Comparison of ENCODE assay signal across 8 cellular contexts in the genomic region with DNA sequence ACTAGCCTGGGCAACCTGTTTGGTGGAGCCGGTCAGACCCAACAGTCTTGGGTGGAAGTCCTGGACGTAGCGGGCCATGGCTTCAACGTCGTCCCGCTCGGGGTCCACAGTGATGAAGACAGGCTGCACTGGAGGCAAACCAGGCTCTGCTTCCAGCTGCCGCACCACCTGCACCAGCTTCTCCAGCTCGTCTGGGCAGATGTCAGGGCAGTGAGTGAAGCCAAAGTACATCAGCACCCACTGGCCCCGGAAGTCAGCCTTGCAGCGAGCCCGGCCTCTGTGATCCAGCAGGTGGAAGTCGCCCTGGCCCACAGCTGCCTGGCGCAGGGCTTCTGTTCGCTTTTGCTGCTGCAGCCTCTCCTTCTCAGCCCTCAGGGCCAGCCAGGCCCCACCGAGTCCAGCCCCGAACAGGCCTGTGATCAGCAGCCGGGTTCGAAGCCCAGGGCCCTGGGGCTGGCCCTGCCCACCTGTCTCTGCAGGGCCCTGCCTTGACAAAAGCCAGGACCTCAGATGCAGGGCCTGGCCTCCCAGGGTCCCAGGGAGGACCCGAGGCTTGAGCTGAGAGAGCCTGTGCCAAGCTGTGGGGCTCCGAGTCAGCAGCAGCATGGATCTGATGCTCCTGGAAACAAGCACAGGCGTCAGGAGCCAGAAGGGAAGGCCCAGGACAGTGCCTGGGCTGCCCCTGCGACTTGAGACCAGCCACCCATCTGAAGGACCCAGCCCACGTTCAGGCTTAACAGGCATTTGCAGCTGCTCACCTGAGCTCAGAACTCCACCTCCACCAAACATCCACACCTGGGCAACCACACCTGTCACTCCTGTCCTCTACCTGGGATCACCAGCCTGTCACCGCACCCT. TPM values are rescaled to one million over a fixed set of nuclear protein-coding genes. Genes with fewer than 3 reads are reported as not detected.
A peak's percentile ranks its signal among the peaks of the same experiment; 100 is the strongest.
DNase-seq lines count a peak whose midpoint lies in the region; ATAC-seq and TF ChIP-seq lines count a peak whose summit lies in the region.

No MANE protein-coding gene starts in this region.

- H3K27ac ChIP-seq in right atrium auricular region: no peak overlapping the region

- H3K36me3 ChIP-seq in right atrium auricular region: peaks cover 46% of the 10 kb centered on the region

- peak overlapping the region; percentile 93 for H3K27ac Mint-ChIP-seq in T-helper 17 cell
- H3K27ac Mint-ChIP-seq in stimulated activated memory B cell treated with anti-CD40 and anti-IgM and Interleukin-4, amounts not matched to agents 10 μg/mL and 1 μg/mL and 100 μg/mL, for 72 hours: peak overlapping the region; percentile 100

- H3K9me3 ChIP-seq in T-helper 17 cell (ENCODE audit: control insufficient read depth, low read length, poor library complexity, severe bottlenecking) (no peaks in the 10 kb centered on the region), right atrium auricular region (no peaks in the 10 kb centered on the region)

- ATAC-seq in T-helper 17 cell: no peak
- no peak for ATAC-seq in stimulated activated memory B cell treated with anti-CD40 and anti-IgM and Interleukin-4, amounts not matched to agents 10 μg/mL and 1 μg/mL and 100 μg/mL, for 72 hours

- H3K9me3 Mint-ChIP-seq in stimulated activated memory B cell treated with anti-CD40 and anti-IgM and Interleukin-4, amounts not matched to agents 10 μg/mL and 1 μg/mL and 100 μg/mL, for 72 hours: no peaks in the 10 kb centered on the region

- peak overlapping the region; percentile 64 to 85 for H3K4me3 ChIP-seq in right atrium auricular region

- peaks cover 0 to 31% of the 10 kb centered on the region in 2 donors for H3K4me1 ChIP-seq in right atrium auricular region

- no peaks in the 10 kb centered on the region for H3K27me3 ChIP-seq in right atrium auricular region

- DNase-seq in NCI-H748 (lab: John Stamatoyannopoulos, UW; ENCODE audit: unreplicated experiment) (peak; percentile 37), NCI-H748 treated with DMSO at 0.1 percent for 48 hours (lab: John Stamatoyannopoulos, UW) (no peak), T-helper 17 cell (no peak), right atrium auricular region (ENCODE audit: low spot score) (no peak), NCI-H2029 treated with DMSO at 0.1 percent for 48 hours (lab: John Stamatoyannopoulos, UW) (no peak), activated gamma-delta T cell (lab: John Stamatoyannopoulos, UW) (no peak)
- no peak for DNase-seq in stimulated activated CD4-positive, alpha-beta T cell treated with anti-CD3 and anti-CD28 coated beads, Interleukin-4, amount 100 ng/mL, for 24 hours

- no peaks in the 10 kb centered on the region for H3K27me3 Mint-ChIP-seq in T-helper 17 cell
- H3K27me3 Mint-ChIP-seq in stimulated activated memory B cell treated with anti-CD40 and anti-IgM and Interleukin-4, amounts not matched to agents 10 μg/mL and 1 μg/mL and 100 μg/mL, for 72 hours: no peaks in the 10 kb centered on the region

- no peak for TF ChIP-seq CTCF in right atrium auricular region (IDR thresholded peaks at IDR 0.05)

- no peaks in the 10 kb centered on the region for H3K36me3 Mint-ChIP-seq in T-helper 17 cell (ENCODE audit: low read depth)
- peaks cover 49% of the 10 kb centered on the region for H3K36me3 Mint-ChIP-seq in stimulated activated memory B cell treated with anti-CD40 and anti-IgM and Interleukin-4, amounts not matched to agents 10 μg/mL and 1 μg/mL and 100 μg/mL, for 72 hours

- H3K4me1 Mint-ChIP-seq in T-helper 17 cell: peaks cover 26% of the 10 kb centered on the region
- H3K4me1 Mint-ChIP-seq in stimulated activated memory B cell treated with anti-CD40 and anti-IgM and Interleukin-4, amounts not matched to agents 10 μg/mL and 1 μg/mL and 100 μg/mL, for 72 hours: peaks cover 39% of the 10 kb centered on the region

- H3K4me3 Mint-ChIP-seq in T-helper 17 cell: peak overlapping the region; percentile 92
- peak overlapping the region; percentile 97 for H3K4me3 Mint-ChIP-seq in stimulated activated memory B cell treated with anti-CD40 and anti-IgM and Interleukin-4, amounts not matched to agents 10 μg/mL and 1 μg/mL and 100 μg/mL, for 72 hours

RNA-seq across cellular contexts. Expression of a gene that starts 1.4 kb away (rescaled TPM):
- 10 to 100 TPM in 1 of 2 donors, 1 to 10 TPM in 1; 4.5 to 11.3 TPM for total RNA-seq in T-helper 17 cell
- total RNA-seq in right atrium auricular region: under 1 TPM in 1 of 2 donors, not detected in 1; 0.94 TPM

RNA-seq across cellular contexts. Expression of a gene that starts 5.8 kb away (rescaled TPM):
- total RNA-seq in T-helper 17 cell: 10 to 100 TPM; 22.3 to 25.9 TPM
- 10 to 100 TPM in 1 of 2 donors, 1 to 10 TPM in 1; 9.1 to 35.8 TPM for total RNA-seq in right atrium auricular region

RNA-seq across cellular contexts. Expression of a gene that starts 16.0 kb away (rescaled TPM):
- total RNA-seq in T-helper 17 cell (100 to 1,000 TPM in 1 of 2 donors, 10 to 100 TPM in 1; 97.0 to 103 TPM), right atrium auricular region (10 to 100 TPM; 19.5 to 33.4 TPM)

RNA-seq across cellular contexts. Expression of a gene that starts 16.5 kb away (rescaled TPM):
- total RNA-seq in T-helper 17 cell (100 to 1,000 TPM; 110 to 130 TPM), right atrium auricular region (10 to 100 TPM; 30.1 to 33.8 TPM)

RNA-seq across cellular contexts. Expression of a gene that starts 21.7 kb away (rescaled TPM):
- total RNA-seq in T-helper 17 cell: 1 to 10 TPM; 3.8 to 5.1 TPM
- total RNA-seq in right atrium auricular region: not detected
